Comparison of ENCODE assay signal across 3 cellular contexts in genomic region chr6:81630719-81631118, GRCh38.
"Had no signal": no experiment of that assay in that cellular context is flagged by ENCODE, and none has a peak within 500 bp of the region (broad histone marks: within the 10 kb centered on the region; RNA-seq: fewer than 3 reads in every experiment).

No MANE protein-coding gene starts in this region.

- ATAC-seq: GM12878 had no signal

- H3K4me3 ChIP-seq: GM12878 had no signal

- DNase-seq: GDM1, GF-D8 had no signal
